ENCODE assay signal across 20 cellular contexts in the genomic region with DNA sequence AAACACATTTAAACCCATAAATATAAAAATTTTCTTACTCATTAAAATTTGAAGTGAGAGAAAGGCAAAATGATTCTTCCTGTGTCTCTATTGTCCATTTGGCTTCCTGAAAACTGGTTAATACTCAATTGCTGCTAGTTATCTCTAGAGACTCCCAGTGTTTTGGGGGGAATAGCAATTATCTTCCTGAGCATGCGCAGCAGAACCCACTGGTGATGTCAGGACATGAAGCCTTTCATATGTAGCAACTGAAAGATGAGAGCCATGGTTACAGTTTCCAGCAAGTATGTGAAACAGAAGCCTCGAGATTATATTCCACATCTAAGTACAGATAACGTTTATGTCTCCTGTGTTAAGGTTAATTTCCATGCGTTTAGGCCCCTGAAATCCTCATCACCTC.
"Had no signal": no experiment of that assay in that cellular context is flagged by ENCODE, and none has a peak within 500 bp of the region (broad histone marks: within the 10 kb centered on the region; RNA-seq: fewer than 3 reads in every experiment).

No MANE protein-coding gene starts in this region.

- H3K9me3 ChIP-seq: esophagus squamous epithelium, left lung, lower lobe of right lung, sigmoid colon, stomach, thoracic aorta, transverse colon had no signal

- H3K4me3 Mint-ChIP-seq: immature natural killer cell; memory B cell; mesothelial cell of epicardium; natural killer cell treated with Interleukin-12 subunit alpha and Interleukin-12 subunit beta and Interleukin-15 and Interleukin-18, amount 100 ng/mL, for 72 hours had no signal

- H3K27me3 ChIP-seq: dorsolateral prefrontal cortex, esophagus squamous epithelium, left lung, sigmoid colon, stomach, transverse colon had no signal

- ATAC-seq: left lung; lower lobe of right lung; natural killer cell treated with Interleukin-12 subunit alpha and Interleukin-12 subunit beta and Interleukin-15 and Interleukin-18, amount 100 ng/mL, for 72 hours had no signal

- H3K4me3 ChIP-seq: dorsolateral prefrontal cortex, esophagus squamous epithelium, left lung, lower lobe of right lung, sigmoid colon, skin epidermis, stomach, thoracic aorta, transverse colon had no signal

- H3K36me3 Mint-ChIP-seq: immature natural killer cell; memory B cell; mesothelial cell of epicardium; natural killer cell treated with Interleukin-12 subunit alpha and Interleukin-12 subunit beta and Interleukin-15 and Interleukin-18, amount 100 ng/mL, for 72 hours had no signal

- H3K27ac ChIP-seq: dorsolateral prefrontal cortex, esophagus squamous epithelium, left lung, lower lobe of right lung, sigmoid colon, skin epidermis, stomach, thoracic aorta, transverse colon had no signal

- H3K4me1 ChIP-seq: esophagus squamous epithelium, left lung, lower lobe of right lung, sigmoid colon, stomach, transverse colon had no signal

- H3K9me3 Mint-ChIP-seq: memory B cell; mesothelial cell of epicardium; natural killer cell treated with Interleukin-12 subunit alpha and Interleukin-12 subunit beta and Interleukin-15 and Interleukin-18, amount 100 ng/mL, for 72 hours had no signal

- DNase-seq: cortex of kidney; dorsolateral prefrontal cortex; effector memory CD4-positive, alpha-beta T cell; esophagus squamous epithelium; foreskin fibroblast; immature natural killer cell; left lung; lower lobe of right lung; posterior cingulate gyrus; sigmoid colon; stimulated activated CD4-positive, alpha-beta T cell treated with anti-CD3 and anti-CD28 coated beads, Interleukin-2, amount 100 ng/mL, for 24 hours; stimulated activated naive CD4-positive, alpha-beta T cell; stomach; substantia nigra; transverse colon had no signal

- H3K27me3 Mint-ChIP-seq: memory B cell; natural killer cell treated with Interleukin-12 subunit alpha and Interleukin-12 subunit beta and Interleukin-15 and Interleukin-18, amount 100 ng/mL, for 72 hours had no signal

- H3K27ac Mint-ChIP-seq: immature natural killer cell; memory B cell; mesothelial cell of epicardium; natural killer cell treated with Interleukin-12 subunit alpha and Interleukin-12 subunit beta and Interleukin-15 and Interleukin-18, amount 100 ng/mL, for 72 hours had no signal

- H3K4me1 Mint-ChIP-seq: immature natural killer cell, memory B cell, mesothelial cell of epicardium had no signal

- H3K36me3 ChIP-seq: esophagus squamous epithelium, left lung, lower lobe of right lung, sigmoid colon, stomach, thoracic aorta, transverse colon had no signal
